In the genomic region with DNA sequence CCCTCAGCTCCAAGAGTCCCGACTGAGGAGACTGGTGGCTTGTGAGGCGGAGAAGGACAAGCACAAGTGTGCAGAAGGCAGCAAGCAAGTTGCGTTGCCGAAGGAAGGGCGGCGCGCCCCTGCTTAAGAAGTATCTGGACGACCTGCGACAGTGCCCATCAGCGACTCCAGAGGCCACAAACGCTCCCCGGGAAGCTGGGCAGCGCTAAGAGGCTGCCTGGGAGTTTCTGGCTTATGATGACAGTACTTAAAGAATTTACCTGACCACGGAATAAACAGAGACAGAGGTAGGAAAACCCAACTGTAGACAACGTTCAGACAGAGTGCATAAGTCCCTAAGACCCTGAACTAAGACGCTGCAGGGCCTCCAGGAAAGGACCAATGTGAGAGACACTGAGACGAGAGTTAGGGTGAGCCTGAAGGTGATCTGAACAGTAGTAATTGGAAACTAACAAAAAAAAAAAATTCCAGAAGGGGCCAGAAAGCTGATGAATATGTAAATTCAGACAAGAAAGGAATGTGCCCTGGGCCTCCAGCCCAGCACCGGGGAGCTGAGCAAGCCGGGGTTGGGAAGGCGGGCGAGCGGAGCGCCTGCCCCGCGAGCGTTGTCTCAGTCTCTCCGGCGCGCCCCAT, we compare ENCODE assay signal across 9 cellular contexts. TPM values are rescaled to one million over a fixed set of nuclear protein-coding genes. Genes with fewer than 3 reads are reported as not detected.
A peak's percentile ranks its signal among the peaks of the same experiment; 100 is the strongest.
DNase-seq lines count a peak whose midpoint lies in the region; FAIRE-seq and TF ChIP-seq lines count a peak whose summit lies in the region.
"Had no signal": no experiment of that assay in that cellular context is flagged by ENCODE, and none has a peak within 500 bp of the region (broad histone marks: within the 10 kb centered on the region; RNA-seq: fewer than 3 reads in every experiment).

No MANE protein-coding gene starts in this region.

- H2AK5ac ChIP-seq in H9 (ENCODE audit: insufficient read length, low read length) (no peak overlapping the region), neuronal stem cell (ENCODE audit: low read depth, low read length) (no peak overlapping the region)

- H3K4me1 ChIP-seq in DOHH2 (ENCODE audit: control insufficient read depth, low read length) (peaks cover 87% of the 10 kb centered on the region), H9 (ENCODE audit: insufficient read depth, low read length) (peaks cover 3% of the 10 kb centered on the region; the same call in 1 of the 2 replicates), neuronal stem cell (ENCODE audit: control insufficient read depth in 2 of 2, insufficient read depth in 1 of 2, low read depth in 1 of 2, low read length in 2 of 2) (peaks cover 12% of the 10 kb centered on the region in 2 donors)

- H3K27ac Mint-ChIP-seq in H9, result peak overlapping the region in 2 of 3 experiments; percentile 39 to 56; a peak in 3 of 7 replicates

- no peak overlapping the region for H2BK12ac ChIP-seq in H9 (ENCODE audit: insufficient read length, low read depth, low read length)
- H2BK12ac ChIP-seq in neuronal stem cell (ENCODE audit: low read length), result no peak overlapping the region

- H3K56ac ChIP-seq in H9 (ENCODE audit: insufficient read length, low read depth, low read length), result no peak overlapping the region

- peak overlapping the region; percentile 70; the same call in 1 of the 2 replicates for H3K14ac ChIP-seq in H9 (ENCODE audit: insufficient read depth, low read length)
- H3K14ac ChIP-seq in neuronal stem cell (ENCODE audit: low read length), result no peak overlapping the region

- no peak overlapping the region for H2BK15ac ChIP-seq in H9 (ENCODE audit: low read depth, low read length)
- peak overlapping the region; percentile 47 for H2BK15ac ChIP-seq in neuronal stem cell (ENCODE audit: low read length)

- peaks cover 39% of the 10 kb centered on the region for H3K27me3 Mint-ChIP-seq in H9 (ENCODE audit: low read depth)

- peaks cover 22% of the 10 kb centered on the region for H3K23me2 ChIP-seq in H9 (ENCODE audit: insufficient read length, low read depth, low read length, poor library complexity, severe bottlenecking)

- no peak for FAIRE-seq in urothelium cell line (lab: Jason Lieb, UNC)
- FAIRE-seq: TTC549 had no signal

- peaks cover 0 to 3% (median under 1%) of the 10 kb centered on the region in 3 experiments; a peak in 5 of 7 replicates for H3K36me3 Mint-ChIP-seq in H9 (ENCODE audit: insufficient read depth in 1 of 3, low read depth in 3 of 3)

- H2AFZ ChIP-seq in H9 (ENCODE audit: low read length) (no peak overlapping the region), SU-DHL-6 (ENCODE audit: low read depth, low read length, severe bottlenecking) (peak overlapping the region; percentile 24), neuronal stem cell (ENCODE audit: low read length) (peak overlapping the region; percentile 92)

- H3K27me3 ChIP-seq in DOHH2 (ENCODE audit: control insufficient read depth, low read length), result no peaks in the 10 kb centered on the region
- peaks cover 13% of the 10 kb centered on the region; the same call in 1 of the 2 replicates for H3K27me3 ChIP-seq in H9 (ENCODE audit: insufficient read depth, low read length)
- H3K27me3 ChIP-seq in SU-DHL-6 (ENCODE audit: low read length), result no peaks in the 10 kb centered on the region
- H3K27me3 ChIP-seq in neuronal stem cell (ENCODE audit: control insufficient read depth in 3 of 3, insufficient read depth in 3 of 3, low read depth in 1 of 3, low read length in 3 of 3), result peaks cover 0 to 29% (median 11%) of the 10 kb centered on the region in 3 experiments

- no peak overlapping the region for H3K4ac ChIP-seq in H9 (ENCODE audit: low read depth, low read length)
- no peak overlapping the region for H3K4ac ChIP-seq in neuronal stem cell (ENCODE audit: low read length)

- H4K20me1 ChIP-seq in DOHH2 (ENCODE audit: control insufficient read depth, insufficient read depth, low read depth, low read length), result peaks cover 44% of the 10 kb centered on the region
- no peaks in the 10 kb centered on the region for H4K20me1 ChIP-seq in H9 (ENCODE audit: control insufficient read depth, insufficient read depth, insufficient read length)
- H4K20me1 ChIP-seq in SU-DHL-6 (ENCODE audit: low read depth, low read length), result peaks cover 45% of the 10 kb centered on the region

- H3K4me2 ChIP-seq in DOHH2 (ENCODE audit: low read length) (peak overlapping the region; percentile 90), H9 (ENCODE audit: insufficient read depth, insufficient read length, low read length) (peak overlapping the region; percentile 83), SU-DHL-6 (ENCODE audit: low read depth, low read length, poor library complexity, severe bottlenecking) (peak overlapping the region; percentile 77), neuronal stem cell (ENCODE audit: insufficient read depth, low read length, poor library complexity, severe bottlenecking) (peak overlapping the region; percentile 75)

- H3K36me3 ChIP-seq in DOHH2 (ENCODE audit: control insufficient read depth, low read length) (peaks cover 38% of the 10 kb centered on the region), SU-DHL-6 (ENCODE audit: low read length) (no peaks in the 10 kb centered on the region), neuronal stem cell (replicated peaks in 1 of 2; ENCODE audit: control insufficient read depth in 2 of 2, insufficient read depth in 2 of 2, low read length in 2 of 2) (no peaks in the 10 kb centered on the region)

- H3K27ac ChIP-seq in DOHH2 (ENCODE audit: low read depth, low read length), result peak overlapping the region; percentile 51
- no peak overlapping the region for H3K27ac ChIP-seq in H9 (ENCODE audit: insufficient read length, low read depth, low read length)
- H3K27ac ChIP-seq in SU-DHL-6 (ENCODE audit: low read depth, low read length), result peak overlapping the region; percentile 69
- peak overlapping the region; percentile 90 for H3K27ac ChIP-seq in epithelial cell of prostate
- no peak overlapping the region for H3K27ac ChIP-seq in neuronal stem cell (replicated peaks; ENCODE audit: low read length)

- H4K91ac ChIP-seq in H9 (ENCODE audit: insufficient read length, low read depth, low read length) (no peak overlapping the region), neuronal stem cell (ENCODE audit: low read depth, low read length, poor library complexity) (no peak overlapping the region)

- H2BK20ac ChIP-seq in H9 (ENCODE audit: low read depth, low read length, poor library complexity, severe bottlenecking), result no peak overlapping the region

- H3F3A ChIP-seq in DOHH2 (ENCODE audit: control insufficient read depth, insufficient read depth) (peaks cover 23% of the 10 kb centered on the region), SU-DHL-6 (ENCODE audit: insufficient read depth) (peaks cover 12% of the 10 kb centered on the region; the same call in 1 of the 2 replicates)

- H3K9me3 ChIP-seq in DOHH2 (ENCODE audit: control insufficient read depth, insufficient read depth, low read length) (no peaks in the 10 kb centered on the region), H9 (ENCODE audit: control insufficient read depth, low read depth, low read length) (no peaks in the 10 kb centered on the region), SU-DHL-6 (ENCODE audit: insufficient read depth, low read length) (no peaks in the 10 kb centered on the region), neuronal stem cell (replicated peaks in 1 of 2; ENCODE audit: control insufficient read depth in 2 of 2, insufficient read depth in 1 of 2, low read depth in 1 of 2, low read length in 2 of 2) (peaks cover 3 to 7% of the 10 kb centered on the region in 2 donors)

- no peak overlapping the region for H4K5ac ChIP-seq in H9 (ENCODE audit: insufficient read length, low read depth, low read length)

- H3K23ac ChIP-seq in H9 (ENCODE audit: insufficient read length, low read depth, low read length) (no peak overlapping the region), neuronal stem cell (ENCODE audit: low read depth, low read length, poor library complexity) (no peak overlapping the region)

- peaks cover 65% of the 10 kb centered on the region for H3K79me2 ChIP-seq in DOHH2 (ENCODE audit: control insufficient read depth, low read length)
- H3K79me2 ChIP-seq in H9 (ENCODE audit: insufficient read depth, low read length), result no peaks in the 10 kb centered on the region; the same call in 1 of the 2 replicates
- H3K79me2 ChIP-seq in SU-DHL-6 (ENCODE audit: insufficient read depth, low read length), result peaks cover 61% of the 10 kb centered on the region

- peak; percentile 66 for DNase-seq in H9
- DNase-seq in epithelial cell of prostate (ENCODE audit: low read depth, low spot score), result no peak
- no peak for DNase-seq in neuronal stem cell (ENCODE audit: low spot score)
- no peak for DNase-seq in COLO829 (ENCODE audit: low spot score)
- no peak for DNase-seq in urothelium cell line (ENCODE audit: low spot score)
- DNase-seq in NCI-H524 (lab: John Stamatoyannopoulos, UW), result no peak

- H2BK5ac ChIP-seq in H9 (ENCODE audit: insufficient read length, low read length), result no peak overlapping the region
- H2BK5ac ChIP-seq in neuronal stem cell (ENCODE audit: low read length), result no peak overlapping the region

- H3K79me1 ChIP-seq in H9 (ENCODE audit: insufficient read depth, low read depth, low read length, poor library complexity, severe bottlenecking) (no peaks in the 10 kb centered on the region), neuronal stem cell (ENCODE audit: low read depth, low read length) (no peaks in the 10 kb centered on the region)

- peak overlapping the region; percentile 84 to 91 for H3K4me3 Mint-ChIP-seq in H9

- peaks cover 51 to 61% of the 10 kb centered on the region in 2 experiments for H3K4me1 Mint-ChIP-seq in H9

- H3K9me2 ChIP-seq in DOHH2 (replicated peaks; ENCODE audit: control insufficient read depth, low read length) (no peaks in the 10 kb centered on the region), SU-DHL-6 (replicated peaks; ENCODE audit: insufficient read depth, low read length) (no peaks in the 10 kb centered on the region)

- no peak for TF ChIP-seq CTCF in DOHH2 (IDR thresholded peaks at IDR 0.05; ENCODE audit: low read depth, low read length, poor library complexity, severe bottlenecking)
- TF ChIP-seq CTCF in H9 (conservative IDR thresholded peaks at IDR 0.05), result no peak
- no peak for TF ChIP-seq CTCF in SU-DHL-6 (IDR thresholded peaks at IDR 0.05; ENCODE audit: insufficient read depth, low read length, poor library complexity, severe bottlenecking)

- no peak overlapping the region for H2BK120ac ChIP-seq in H9 (ENCODE audit: low read depth, low read length, poor library complexity, severe bottlenecking)
- no peak overlapping the region for H2BK120ac ChIP-seq in neuronal stem cell (ENCODE audit: low read depth, low read length)

- H3K4me3 ChIP-seq in DOHH2 (ENCODE audit: low read length) (peak overlapping the region; percentile 85), SU-DHL-6 (ENCODE audit: insufficient read depth, low read length, poor library complexity, severe bottlenecking) (peak overlapping the region; percentile 79), neuronal stem cell (ENCODE audit: low read length in 2 of 2) (peak overlapping the region; percentile 68 to 89)

- peak overlapping the region; percentile 39 for H3K9ac ChIP-seq in H9 (ENCODE audit: extremely low read depth, insufficient read length, low read length)
- H3K9ac ChIP-seq in SU-DHL-6 (ENCODE audit: low read length), result peak overlapping the region; percentile 84
- H3K9ac ChIP-seq in neuronal stem cell (ENCODE audit: low read depth, low read length, poor library complexity), result peak overlapping the region; percentile 32

- peaks cover under 1 to 1% of the 10 kb centered on the region in 2 experiments; a peak in 3 of 5 replicates for H3K9me3 Mint-ChIP-seq in H9

- H3T11ph ChIP-seq in H9 (ENCODE audit: low read length), result no peak overlapping the region

- peak overlapping the region; percentile 21 for H3K18ac ChIP-seq in H9 (ENCODE audit: insufficient read length, low read depth, low read length)
- H3K18ac ChIP-seq in neuronal stem cell (ENCODE audit: low read length), result peak overlapping the region; percentile 72

- H4K8ac ChIP-seq in H9 (replicated peaks; ENCODE audit: insufficient read length, low read depth, low read length) (no peak overlapping the region), neuronal stem cell (ENCODE audit: low read depth, low read length) (no peak overlapping the region)

- WGBS in H9 (ENCODE audit: extremely low coverage, insufficient read length, low lambda C conversion rate), result no CpG with 5 or more reads among the region's 29 CpGs
- no CpG with 5 or more reads among the region's 29 CpGs for WGBS in neuronal stem cell (ENCODE audit: extremely low coverage in 2 of 2, insufficient read length in 2 of 2, insufficient replicate concordance in 1 of 2), 2 donors

RNA-seq across cellular contexts. Expression of a gene that starts 1.0 kb away (rescaled TPM):
- total RNA-seq in H9 (2021), result 8.5 and 8.6 TPM in 2 replicates
- 3.2 TPM for polyA plus RNA-seq in neuronal stem cell (2013, experiment 1 of 2)
- 2.9 TPM for polyA plus RNA-seq in neuronal stem cell (2013, experiment 2 of 2)

Comparison
In these comparisons a context has a peak if more than half of its experiments do, and no peak if none do; other contexts are left out.
1. H3K27ac ChIP-seq: peak in DOHH2 (single experiment), SU-DHL-6 (single experiment) and epithelial cell of prostate (single experiment); none in H9 (single experiment) and neuronal stem cell (single experiment).
2. H3K9ac ChIP-seq: peak in every context shown above with its lines; median percentile 84 in SU-DHL-6; 39 in H9; 32 in neuronal stem cell.
3. Peak in every context shown above with its lines, with median percentiles within 50 percentile points of each other: H3K4me2 ChIP-seq and H3K4me3 ChIP-seq.